In the genomic region with DNA sequence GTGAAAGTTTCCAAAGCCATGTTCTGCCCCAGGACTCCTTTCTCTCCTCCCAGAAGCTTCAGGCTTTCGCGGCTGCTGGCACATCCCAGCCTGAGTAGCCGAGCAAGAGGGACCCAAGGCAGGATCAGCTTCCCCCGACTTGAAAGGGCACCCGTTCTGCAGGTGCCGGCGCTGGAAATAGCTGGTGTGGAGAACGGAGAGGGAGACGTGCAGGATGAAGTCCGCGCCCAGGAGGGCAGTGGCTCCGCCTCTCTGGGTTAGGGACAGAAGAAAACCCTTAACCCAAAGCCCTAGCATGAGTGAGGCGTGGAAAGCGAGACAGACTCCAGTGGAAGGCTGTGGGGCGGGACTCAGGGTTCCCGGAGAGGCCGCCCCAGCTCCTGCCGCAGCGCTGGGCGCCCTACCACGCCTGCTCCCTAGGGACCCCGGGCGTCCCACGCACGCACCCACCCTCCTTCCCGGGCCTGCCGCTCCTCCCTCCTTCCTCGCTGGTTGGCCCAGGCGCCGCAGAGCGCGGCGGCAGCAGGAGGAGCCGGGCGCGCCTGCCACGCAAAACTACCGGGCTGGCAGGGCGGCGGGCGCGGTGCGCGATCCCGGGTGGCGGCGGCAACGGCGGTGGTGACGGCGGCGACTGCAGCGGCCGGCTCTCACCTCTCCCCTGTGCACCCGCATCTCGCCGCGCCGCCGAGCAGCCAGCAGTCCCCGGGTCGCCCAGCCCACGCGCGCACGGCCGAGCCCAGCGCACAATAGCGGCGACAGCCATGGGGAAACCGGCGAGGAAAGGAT, we compare ENCODE assay signal across 8 cellular contexts. TPM values are rescaled to one million over a fixed set of nuclear protein-coding genes. Genes with fewer than 3 reads are reported as not detected.
DNase-seq lines count a peak whose midpoint lies in the region; ATAC-seq and TF ChIP-seq lines count a peak whose summit lies in the region.

TSS of gene SLC1A1 (plus strand) at position 550 of the 786 bp plus-strand sequence. CDS start at position 762, 212 bp downstream.

- no peak within 1 kb of the TSS for H2AFZ ChIP-seq in OCI-LY7 (ENCODE audit: low read length)

- peak; percentile 75 to 81 for TF ChIP-seq POLR2A in Peyer's patch (IDR thresholded peaks at IDR 0.05)
- peak in 2 of 3 donors; percentile 44 to 58 for TF ChIP-seq POLR2A in body of pancreas (IDR thresholded peaks at IDR 0.05)
- TF ChIP-seq POLR2A in gastrocnemius medialis (IDR thresholded peaks at IDR 0.05): no peak

- intact Hi-C loops in body of pancreas (cut with DNase I): no loop called here
- intact Hi-C loops in gastrocnemius medialis (cut with DNase I; ENCODE audit: low total_unique reads): loop anchor here (5.0 kb wide), 1 partner anchor 67 kb away; no protein-coding TSS in a partner anchor
- intact Hi-C loops in OCI-LY7 (cut with micrococcal nuclease; ENCODE audit: unreplicated experiment): no loop called here

- peaks cover 0 to 14% (median 0%) of the 10 kb centered on the region in 4 donors for H3K4me1 ChIP-seq in Peyer's patch
- H3K4me1 ChIP-seq in body of pancreas: peaks cover 26% of the 10 kb centered on the region
- peaks cover 19% of the 10 kb centered on the region for H3K4me1 ChIP-seq in iPS-18a (ENCODE audit: control insufficient read depth, low read depth, low read length)
- H3K4me1 ChIP-seq in gastrocnemius medialis: peaks cover 3 to 13% of the 10 kb centered on the region in 2 donors
- H3K4me1 ChIP-seq in OCI-LY7 (ENCODE audit: insufficient read depth, low read length, poor library complexity, severe bottlenecking): no peaks in the 10 kb centered on the region

- POLR2A ChIA-PET in OCI-LY7 (lab: Charles Lee): interaction anchor here (1.3 kb wide), 1 partner anchor 11 kb away, joined by 3 read pairs; no protein-coding TSS in a partner anchor

- H3K9ac ChIP-seq in iPS-18a (ENCODE audit: low read length): peak within 1 kb of the TSS; percentile 8

- peak; percentile 65 for ATAC-seq in GM19351 (IDR thresholded peaks at IDR 0.05; ENCODE audit: unreplicated experiment)
- peak; percentile 69 for ATAC-seq in HG03378 (IDR thresholded peaks at IDR 0.05; ENCODE audit: unreplicated experiment)
- ATAC-seq in body of pancreas: peak; percentile 83
- peak; percentile 71 to 77 for ATAC-seq in gastrocnemius medialis

- H3K9me3 ChIP-seq in Peyer's patch (no peaks in the 10 kb centered on the region), body of pancreas (no peaks in the 10 kb centered on the region), iPS-18a (ENCODE audit: control insufficient read depth, low read depth, low read length) (no peaks in the 10 kb centered on the region), gastrocnemius medialis (no peaks in the 10 kb centered on the region), OCI-LY7 (ENCODE audit: low read length) (no peaks in the 10 kb centered on the region)

- no peaks in the 10 kb centered on the region for H3K9me2 ChIP-seq in OCI-LY7 (ENCODE audit: insufficient read depth, low read length)

- H3K27ac ChIP-seq in Peyer's patch (peak within 1 kb of the TSS; percentile 38 to 90 (median 81)), body of pancreas (peak within 1 kb of the TSS; percentile 3 to 77 (median 68)), iPS-18a (ENCODE audit: low read length) (no peak within 1 kb of the TSS), gastrocnemius medialis (peak within 1 kb of the TSS; percentile 33 to 68 (median 62)), OCI-LY7 (ENCODE audit: low read depth, low read length, poor library complexity, severe bottlenecking) (no peak within 1 kb of the TSS)

- DNase-seq in DMS153 treated with DMSO at 0.1 percent for 48 hours (lab: John Stamatoyannopoulos, UW; ENCODE audit: unreplicated experiment) (peak; percentile 6), Peyer's patch (peak; percentile 19 to 90 (median 89)), body of pancreas (peak; percentile 60 to 80 (median 70)), gastrocnemius medialis (peak; percentile 19 to 26), OCI-LY7 (ENCODE audit: low spot score) (no peak)

- H3K36me3 ChIP-seq in Peyer's patch: no peaks in the 10 kb centered on the region
- no peaks in the 10 kb centered on the region for H3K36me3 ChIP-seq in body of pancreas (replicated peaks in 1 of 2; ENCODE audit: insufficient read depth in 1 of 2, low read depth in 2 of 2)
- no peaks in the 10 kb centered on the region for H3K36me3 ChIP-seq in iPS-18a (ENCODE audit: control insufficient read depth, low read depth, low read length)
- H3K36me3 ChIP-seq in gastrocnemius medialis: no peaks in the 10 kb centered on the region
- no peaks in the 10 kb centered on the region for H3K36me3 ChIP-seq in OCI-LY7 (ENCODE audit: insufficient read depth, low read length)

- no peaks in the 10 kb centered on the region for H3K27me3 ChIP-seq in Peyer's patch
- no peaks in the 10 kb centered on the region for H3K27me3 ChIP-seq in body of pancreas
- peaks cover 28% of the 10 kb centered on the region for H3K27me3 ChIP-seq in iPS-18a (ENCODE audit: control insufficient read depth, insufficient read depth, low read length)
- peaks cover 0 to 5% (median 0%) of the 10 kb centered on the region in 3 donors for H3K27me3 ChIP-seq in gastrocnemius medialis

- H3K4me2 ChIP-seq in OCI-LY7 (ENCODE audit: low read length): no peak within 1 kb of the TSS

- BruUV-seq in OCI-LY7 (replicated peaks; lab: Mats Ljungman, UMichigan): no TSS peak

- H3K79me2 ChIP-seq in OCI-LY7 (ENCODE audit: insufficient read depth, low read depth, low read length): no peaks in the 10 kb centered on the region

- H3K4me3 ChIP-seq in Peyer's patch (peak within 1 kb of the TSS; percentile 46 to 88 (median 70)), body of pancreas (peak within 1 kb of the TSS; percentile 50 to 95), iPS-18a (ENCODE audit: low read length) (peak within 1 kb of the TSS; percentile 85), gastrocnemius medialis (peak within 1 kb of the TSS; percentile 64 to 80 (median 70)), OCI-LY7 (ENCODE audit: low read depth, low read length, poor library complexity, severe bottlenecking) (no peak within 1 kb of the TSS)

- TF ChIP-seq CTCF in Peyer's patch (IDR thresholded peaks at IDR 0.05) (peak in 3 of 6 experiments; percentile 12 to 31 (median 26)), body of pancreas (IDR thresholded peaks at IDR 0.05) (peak in 1 of 7 experiments; percentile 17), gastrocnemius medialis (IDR thresholded peaks at IDR 0.05 in 4 of 5, conservative IDR thresholded peaks at IDR 0.05 in 1 of 5) (no peak), OCI-LY7 (conservative IDR thresholded peaks at IDR 0.05; ENCODE audit: low read length) (no peak)

- WGBS in body of pancreas, 2 donors: 0 to 4% methylated on average over 5 to 70 of the region's 72 CpGs

- H4K20me1 ChIP-seq in OCI-LY7 (ENCODE audit: insufficient read depth, low read length): no peaks in the 10 kb centered on the region

- CTCF ChIA-PET in OCI-LY7 (lab: Charles Lee; ENCODE audit: unreplicated experiment): no interaction called here

- in situ Hi-C loops in gastrocnemius medialis (cut with MboI; ENCODE audit: low sequenced_read_pairs in 4 of 4): no loop called here

RNA-seq across cellular contexts. Expression of gene SLC1A1, which starts in this region (rescaled TPM):
- total RNA-seq in Peyer's patch: 100 to 1,000 TPM in 2 of 4 donors, 10 to 100 TPM in 1, 1 to 10 TPM in 1; 5.0 to 357 (median 145) TPM
- 1 to 10 TPM; 2.6 to 5.2 TPM for total RNA-seq in body of pancreas
- total RNA-seq in gastrocnemius medialis: 1 to 10 TPM; 1.2 to 2.2 (median 1.6) TPM
- not detected in 2 replicates for total RNA-seq in OCI-LY7 (2014; rRNA removed; shearing (Covaris generic))
- not detected in 2 replicates for total RNA-seq in OCI-LY7 (2022)

Comparison
In these comparisons a context has a peak if more than half of its experiments do, and no peak if none do; other contexts are left out.
1. H3K27ac ChIP-seq: peak in Peyer's patch (4 of 4), body of pancreas (4 of 4) and gastrocnemius medialis (4 of 4); none in iPS-18a (single experiment) and OCI-LY7 (single experiment).
2. POLR2A ChIP-seq: peak in Peyer's patch (2 of 2) and body of pancreas (2 of 3); none in gastrocnemius medialis (0 of 2).
3. Peak in every context shown above with its lines, with median percentiles within 50 percentile points of each other: ATAC-seq.